Comparison of ENCODE assay signal across 8 cellular contexts in the genomic region with DNA sequence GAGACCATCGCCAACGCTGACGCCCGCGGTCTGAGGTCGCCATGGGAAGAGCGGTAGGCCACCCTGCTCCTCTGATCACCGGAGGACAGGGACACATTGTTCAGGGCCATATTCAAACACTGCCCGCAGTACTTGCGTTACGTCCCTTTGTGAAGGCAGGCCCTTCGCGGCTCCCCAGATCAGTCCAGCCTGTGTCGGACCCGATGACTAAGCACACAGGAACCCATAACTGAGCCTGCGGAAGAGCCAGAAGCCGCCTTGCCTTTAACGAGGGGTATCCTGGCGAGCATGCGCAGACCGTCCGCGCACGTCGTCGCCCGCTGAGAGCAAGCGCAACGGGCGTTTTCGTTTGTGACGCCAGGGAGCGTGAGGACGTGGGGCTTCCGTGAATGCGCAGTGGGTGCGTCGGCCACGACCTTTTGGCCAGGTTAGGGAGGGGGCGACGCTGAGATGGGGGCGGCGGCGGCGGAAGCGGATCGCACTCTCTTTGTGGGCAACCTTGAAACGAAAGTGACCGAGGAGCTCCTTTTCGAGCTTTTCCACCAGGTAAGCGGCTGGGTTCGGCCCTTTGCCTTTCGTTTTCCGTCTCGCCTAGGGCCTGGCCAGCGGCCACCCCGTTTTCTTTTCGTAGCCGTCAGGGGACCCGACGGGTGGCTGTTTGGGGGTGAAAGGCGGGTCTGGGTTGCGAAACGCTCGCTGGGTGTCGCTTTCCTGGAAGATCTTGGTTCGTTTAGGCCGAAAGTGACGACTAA. TPM values are rescaled to one million over a fixed set of nuclear protein-coding genes. Genes with fewer than 3 reads are reported as not detected.
DNase-seq lines count a peak whose midpoint lies in the region; ATAC-seq and TF ChIP-seq lines count a peak whose summit lies in the region.

A gene with protein sequence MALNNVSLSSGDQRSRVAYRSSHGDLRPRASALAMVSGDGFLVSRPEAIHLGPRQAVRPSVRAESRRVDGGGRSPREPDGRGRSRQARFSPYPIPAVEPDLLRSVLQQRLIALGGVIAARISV (minus strand): TSS at position 290 of the 752 bp plus-strand sequence. CDS start 180 bp downstream, at position 110.
RBM7 (plus strand) TSS at position 445 of the 752 bp plus-strand sequence; CDS start at position 451, 6 bp downstream.

- ATAC-seq in HG02588 (IDR thresholded peaks at IDR 0.05; ENCODE audit: unreplicated experiment), result peak; percentile 94
- ATAC-seq in SK-N-SH treated with all-trans-retinoic acid at 6 μM for 48 hours, result peak; percentile 97

- H3K36me3 Mint-ChIP-seq in activated naive CD8-positive, alpha-beta T cell treated with anti-CD3 and anti-CD28 coated beads for 36 hours, result peaks cover 35% of the 10 kb centered on the region
- peaks cover 22% of the 10 kb centered on the region for H3K36me3 Mint-ChIP-seq in osteocyte (ENCODE audit: unreplicated experiment)

- TF ChIP-seq CTCF in GM10266 (IDR thresholded peaks at IDR 0.05; ENCODE audit: control insufficient read depth, insufficient read depth, low read depth, missing control alignments) (peak; percentile 30), osteocyte (IDR thresholded peaks at IDR 0.05) (peak; percentile 6)

- H3K27me3 ChIP-seq in thymus (ENCODE audit: control insufficient read depth, insufficient read depth), result no peaks in the 10 kb centered on the region

- no peaks in the 10 kb centered on the region for H3K9me3 Mint-ChIP-seq in activated naive CD8-positive, alpha-beta T cell treated with anti-CD3 and anti-CD28 coated beads for 36 hours
- no peaks in the 10 kb centered on the region for H3K9me3 Mint-ChIP-seq in osteocyte (ENCODE audit: unreplicated experiment)

- peaks cover 5% of the 10 kb centered on the region for H3K36me3 ChIP-seq in thymus (ENCODE audit: control insufficient read depth, insufficient read depth)

- H3K4me1 Mint-ChIP-seq in activated naive CD8-positive, alpha-beta T cell treated with anti-CD3 and anti-CD28 coated beads for 36 hours, result peaks cover 40% of the 10 kb centered on the region
- H3K4me1 Mint-ChIP-seq in osteocyte (ENCODE audit: unreplicated experiment), result peaks cover 43% of the 10 kb centered on the region

- DNase-seq in GM10266 (ENCODE audit: extremely low spot score) (peak; percentile 86), NCI-H1092 (lab: John Stamatoyannopoulos, UW) (peak; percentile 99), head of caudate nucleus (peak; percentile 91 to 99 (median 96)), osteocyte (ENCODE audit: extremely low spot score, unreplicated experiment) (peak; percentile 98)
- peak; percentile 97 for DNase-seq in activated naive CD8-positive, alpha-beta T cell treated with anti-CD3 and anti-CD28 coated beads for 36 hours

- peaks cover 9% of the 10 kb centered on the region for H3K4me1 ChIP-seq in thymus (ENCODE audit: control insufficient read depth, insufficient read depth, low read length)

- H3K4me3 ChIP-seq in thymus (ENCODE audit: low read length), result peak within 1 kb of the TSS; percentile 98

- no peaks in the 10 kb centered on the region for H3K27me3 Mint-ChIP-seq in activated naive CD8-positive, alpha-beta T cell treated with anti-CD3 and anti-CD28 coated beads for 36 hours
- H3K27me3 Mint-ChIP-seq in osteocyte (ENCODE audit: unreplicated experiment), result no peaks in the 10 kb centered on the region

- peak within 1 kb of the TSS; percentile 89 for H3K4me3 Mint-ChIP-seq in activated naive CD8-positive, alpha-beta T cell treated with anti-CD3 and anti-CD28 coated beads for 36 hours
- peak within 1 kb of the TSS; percentile 89 for H3K4me3 Mint-ChIP-seq in osteocyte (ENCODE audit: unreplicated experiment)

- intact Hi-C loops in head of caudate nucleus (cut with DNase I), result loop anchor here (5.0 kb wide), 1 partner anchor 37 kb away; the partner anchor contains the start of gene REXO2

- H3K27ac Mint-ChIP-seq in activated naive CD8-positive, alpha-beta T cell treated with anti-CD3 and anti-CD28 coated beads for 36 hours, result peak within 1 kb of the TSS; percentile 98
- H3K27ac Mint-ChIP-seq in osteocyte (ENCODE audit: unreplicated experiment), result peak within 1 kb of the TSS; percentile 99

- WGBS in thymus, result under 1% methylated on average over 69 of the region's 69 CpGs

- peak within 1 kb of the TSS; percentile 100 for H3K27ac ChIP-seq in thymus (ENCODE audit: low read depth)

- H3K9me3 ChIP-seq in thymus (ENCODE audit: control insufficient read depth), result no peaks in the 10 kb centered on the region

TF ChIP-seq in SK-N-SH treated with all-trans-retinoic acid at 6 μM for 48 hours, 23 proteins besides CTCF, POLR2A, EP300 and RAD21:
- TF ChIP-seq PATZ1 (CRISPR knock-in tag; IDR thresholded peaks at IDR 0.05; ENCODE audit: borderline replicate concordance), result peak; percentile 89
- no peak for TF ChIP-seq CREB5 (CRISPR knock-in tag; IDR thresholded peaks at IDR 0.05; ENCODE audit: low read depth)
- no peak for TF ChIP-seq ZFP30 (CRISPR knock-in tag; IDR thresholded peaks at IDR 0.05)
- TF ChIP-seq CSDC2 (CRISPR knock-in tag; IDR thresholded peaks at IDR 0.05), result 0 out of 2 replicates have a peak, but pooled peaks have one; percentile 25

RNA-seq across cellular contexts. Expression of the first gene that starts in this region (rescaled TPM):
- 1 to 10 TPM; 5.7 to 6.2 TPM for total RNA-seq in activated naive CD8-positive, alpha-beta T cell treated with anti-CD3 and anti-CD28 coated beads for 36 hours
- total RNA-seq in osteocyte, result 6.8 TPM in 2 replicates
- 22.9 TPM for polyA plus RNA-seq in thymus

RNA-seq across cellular contexts. Expression of gene RBM7, which starts in this region (rescaled TPM):
- 10 to 100 TPM; 45.4 to 47.3 TPM for total RNA-seq in activated naive CD8-positive, alpha-beta T cell treated with anti-CD3 and anti-CD28 coated beads for 36 hours
- total RNA-seq in osteocyte, result 35.0 and 36.9 TPM in 2 replicates
- polyA plus RNA-seq in thymus, result 22.7 TPM

Comparison
In these comparisons a context has a peak if more than half of its experiments do, and no peak if none do; other contexts are left out.
1. Peak in every context shown above with its lines: DNase-seq, ATAC-seq, H3K4me3 ChIP-seq and H3K27ac ChIP-seq.